Comparison of ENCODE assay signal across 4 cellular contexts in genomic region chr9:23361096-23361495, GRCh38.
"Had no signal": no experiment of that assay in that cellular context is flagged by ENCODE, and none has a peak within 500 bp of the region (broad histone marks: within the 10 kb centered on the region; RNA-seq: fewer than 3 reads in every experiment).

No MANE protein-coding gene starts in this region.

- DNase-seq: IMR-90, KBM-7 had no signal

- H3K4me3 ChIP-seq: K562 had no signal

- H3K27ac ChIP-seq: HL-60 had no signal
